10 cellular contexts compared by ENCODE assay signal in genomic region chr15:45573961-45574629, GRCh38. TPM values are rescaled to one million over a fixed set of nuclear protein-coding genes. Genes with fewer than 3 reads are reported as not detected.
DNase-seq lines count a peak whose midpoint lies in the region; ATAC-seq and TF ChIP-seq lines count a peak whose summit lies in the region.
"Had no signal": no experiment of that assay in that cellular context is flagged by ENCODE, and none has a peak within 500 bp of the region (broad histone marks: within the 10 kb centered on the region; RNA-seq: fewer than 3 reads in every experiment).

No MANE protein-coding gene starts in this region.

- no peak overlapping the region for H3K27ac Mint-ChIP-seq in activated CD4-positive, alpha-beta T cell treated with anti-CD3 and anti-CD28 coated beads, Interleukin-2, amount 10 ng/mL, durations not matched to agents 7 days and 5 days
- no peak overlapping the region for H3K27ac Mint-ChIP-seq in endodermal cell

- no peak for ATAC-seq in HG03108 (IDR thresholded peaks at IDR 0.05; ENCODE audit: unreplicated experiment)

- H4K20me1 ChIP-seq in OCI-LY3 (ENCODE audit: insufficient read depth, low read length): no peaks in the 10 kb centered on the region

- no peaks in the 10 kb centered on the region for H3K9me3 Mint-ChIP-seq in activated CD4-positive, alpha-beta T cell treated with anti-CD3 and anti-CD28 coated beads, Interleukin-2, amount 10 ng/mL, durations not matched to agents 7 days and 5 days
- peaks cover 4% of the 10 kb centered on the region for H3K9me3 Mint-ChIP-seq in endodermal cell

- peaks cover 27% of the 10 kb centered on the region for H3K27me3 Mint-ChIP-seq in activated CD4-positive, alpha-beta T cell treated with anti-CD3 and anti-CD28 coated beads, Interleukin-2, amount 10 ng/mL, durations not matched to agents 7 days and 5 days
- peaks cover 34% of the 10 kb centered on the region for H3K27me3 Mint-ChIP-seq in endodermal cell (ENCODE audit: insufficient read depth)

- H3K9me3 ChIP-seq in OCI-LY3 (ENCODE audit: insufficient read depth, low read length) (no peaks in the 10 kb centered on the region), endodermal cell (ENCODE audit: control insufficient read depth, low read length) (peaks cover 16% of the 10 kb centered on the region), ascending aorta (no peaks in the 10 kb centered on the region)

- no peak overlapping the region for H3K4me3 Mint-ChIP-seq in activated CD4-positive, alpha-beta T cell treated with anti-CD3 and anti-CD28 coated beads, Interleukin-2, amount 10 ng/mL, durations not matched to agents 7 days and 5 days
- H3K4me3 Mint-ChIP-seq in endodermal cell: no peak overlapping the region

- H3K4me1 Mint-ChIP-seq in activated CD4-positive, alpha-beta T cell treated with anti-CD3 and anti-CD28 coated beads, Interleukin-2, amount 10 ng/mL, durations not matched to agents 7 days and 5 days: no peaks in the 10 kb centered on the region
- H3K4me1 Mint-ChIP-seq in endodermal cell: no peaks in the 10 kb centered on the region

- DNase-seq in activated CD4-positive, alpha-beta T cell treated with anti-CD3 and anti-CD28 coated beads for 48 hours: peak; percentile 37
- DNase-seq in activated CD4-positive, alpha-beta T cell treated with anti-CD3 and anti-CD28 coated beads, Interleukin-2, amount 10 ng/mL, durations not matched to agents 7 days and 5 days: no peak
- peak; percentile 98 for DNase-seq in endodermal cell
- no peak for DNase-seq in retinal pigment epithelial cell (ENCODE audit: low read depth)
- no peak for DNase-seq in NCI-H2081 (lab: John Stamatoyannopoulos, UW)
- DNase-seq in ascending aorta (ENCODE audit: low spot score in 2 of 2): no peak
- DNase-seq: GF-D8; stimulated activated naive CD4-positive, alpha-beta T cell had no signal

- H3K27ac ChIP-seq in OCI-LY3 (ENCODE audit: low read length) (no peak overlapping the region), endodermal cell (ENCODE audit: low read depth, low read length) (no peak overlapping the region), ascending aorta (no peak overlapping the region)

- H3K27me3 ChIP-seq in OCI-LY3 (ENCODE audit: low read depth, low read length): peaks cover 8% of the 10 kb centered on the region; the same call in 1 of the 2 replicates
- H3K27me3 ChIP-seq in endodermal cell (ENCODE audit: control insufficient read depth, insufficient read depth, low read length, poor library complexity, severe bottlenecking): peaks cover 6% of the 10 kb centered on the region
- H3K27me3 ChIP-seq in ascending aorta: no peaks in the 10 kb centered on the region

- no peak overlapping the region for H3K4me2 ChIP-seq in OCI-LY3 (ENCODE audit: low read length)

- no peak overlapping the region for H2AFZ ChIP-seq in OCI-LY3 (ENCODE audit: low read depth, low read length)

- H3K9ac ChIP-seq in OCI-LY3 (ENCODE audit: low read length) (no peak overlapping the region), endodermal cell (ENCODE audit: extremely low read depth, low read length, poor library complexity, severe bottlenecking) (no peak overlapping the region)

- CTCF ChIA-PET in activated CD4-positive, alpha-beta T cell treated with anti-CD3 and anti-CD28 coated beads, Interleukin-2, amount 10 ng/mL, durations not matched to agents 7 days and 5 days (lab: Charles Lee): interaction anchor here (0.6 to 1.9 kb wide), 5 partner anchors 13 to 838 kb away, joined by 3 to 9 read pairs (median 3); partner anchors contain the start of gene BLOC1S6

- no peaks in the 10 kb centered on the region for H3K36me3 Mint-ChIP-seq in activated CD4-positive, alpha-beta T cell treated with anti-CD3 and anti-CD28 coated beads, Interleukin-2, amount 10 ng/mL, durations not matched to agents 7 days and 5 days (ENCODE audit: low read depth)
- no peaks in the 10 kb centered on the region for H3K36me3 Mint-ChIP-seq in endodermal cell (ENCODE audit: low read depth)

- 73 to 74% methylated on average over 3 to 7 of the region's 7 CpGs for WGBS in endodermal cell (ENCODE audit: insufficient coverage in 1 of 2, insufficient read length in 1 of 2), 2 experiments

- no peaks in the 10 kb centered on the region for H3K79me2 ChIP-seq in OCI-LY3 (ENCODE audit: low read length)

- H3K4me1 ChIP-seq in OCI-LY3 (ENCODE audit: low read length) (no peaks in the 10 kb centered on the region), endodermal cell (ENCODE audit: control insufficient read depth, insufficient read depth, low read length) (no peaks in the 10 kb centered on the region), ascending aorta (no peaks in the 10 kb centered on the region)

- TF ChIP-seq CTCF in OCI-LY3 (IDR thresholded peaks at IDR 0.05; ENCODE audit: low read depth, low read length) (peak; percentile 14), endodermal cell (conservative IDR thresholded peaks at IDR 0.05) (peak; percentile 88), retinal pigment epithelial cell (conservative IDR thresholded peaks at IDR 0.05; ENCODE audit: low read depth, low read length) (peak; percentile 36), ascending aorta (IDR thresholded peaks at IDR 0.05) (peak in 1 of 3 experiments; percentile 6)

- POLR2A ChIA-PET in activated CD4-positive, alpha-beta T cell treated with anti-CD3 and anti-CD28 coated beads, Interleukin-2, amount 10 ng/mL, durations not matched to agents 7 days and 5 days (lab: Charles Lee): no interaction called here

- H3K4me3 ChIP-seq in OCI-LY3 (ENCODE audit: low read length): no peak overlapping the region
- no peak overlapping the region for H3K4me3 ChIP-seq in endodermal cell (ENCODE audit: low read length)
- H3K4me3 ChIP-seq in retinal pigment epithelial cell (ENCODE audit: low read length): no peak overlapping the region
- no peak overlapping the region for H3K4me3 ChIP-seq in ascending aorta

- H3K36me3 ChIP-seq in OCI-LY3 (replicated peaks; ENCODE audit: low read depth, low read length) (no peaks in the 10 kb centered on the region), endodermal cell (ENCODE audit: control insufficient read depth, insufficient read depth, low read length) (no peaks in the 10 kb centered on the region), ascending aorta (no peaks in the 10 kb centered on the region)

- intact Hi-C loops in ascending aorta (cut with DNase I): no loop called here

RNA-seq across cellular contexts. Expression of gene BLOC1S6, which starts 13.1 kb away (rescaled TPM):
- total RNA-seq in activated CD4-positive, alpha-beta T cell treated with anti-CD3 and anti-CD28 coated beads, Interleukin-2, amount 10 ng/mL, durations not matched to agents 7 days and 5 days: 10 to 100 TPM; 28.9 to 29.3 TPM
- total RNA-seq in endodermal cell (10 to 100 TPM; 43.3 to 46.8 TPM), ascending aorta (15.4 TPM)
- polyA plus RNA-seq in endodermal cell (2013, experiment 1 of 2): 48.4 TPM
- 46.7 TPM for polyA plus RNA-seq in endodermal cell (2013, experiment 2 of 2)

RNA-seq across cellular contexts. Expression of gene SLC30A4, which starts 51.5 kb away (rescaled TPM):
- total RNA-seq in activated CD4-positive, alpha-beta T cell treated with anti-CD3 and anti-CD28 coated beads, Interleukin-2, amount 10 ng/mL, durations not matched to agents 7 days and 5 days: 1 to 10 TPM; 3.5 to 4.3 TPM
- 1 to 10 TPM in 1 of 2 donors, under 1 TPM in 1; 0.53 to 1.2 TPM for total RNA-seq in endodermal cell
- 0.78 TPM for polyA plus RNA-seq in endodermal cell (2013, experiment 1 of 2)
- 0.91 TPM for polyA plus RNA-seq in endodermal cell (2013, experiment 2 of 2)
- total RNA-seq in ascending aorta: 3.4 TPM

Comparison
In these comparisons a context has a peak if more than half of its experiments do, and no peak if none do; other contexts are left out.
1. DNase-seq: peak in activated CD4-positive, alpha-beta T cell treated with anti-CD3 and anti-CD28 coated beads for 48 hours (single experiment) and endodermal cell (single experiment); none in activated CD4-positive, alpha-beta T cell treated with anti-CD3 and anti-CD28 coated beads, Interleukin-2, amount 10 ng/mL, durations not matched to agents 7 days and 5 days (single experiment), retinal pigment epithelial cell (single experiment), NCI-H2081 (0 of 2) and ascending aorta (0 of 2).